ENCODE assay signal across 15 cellular contexts in the genomic region with DNA sequence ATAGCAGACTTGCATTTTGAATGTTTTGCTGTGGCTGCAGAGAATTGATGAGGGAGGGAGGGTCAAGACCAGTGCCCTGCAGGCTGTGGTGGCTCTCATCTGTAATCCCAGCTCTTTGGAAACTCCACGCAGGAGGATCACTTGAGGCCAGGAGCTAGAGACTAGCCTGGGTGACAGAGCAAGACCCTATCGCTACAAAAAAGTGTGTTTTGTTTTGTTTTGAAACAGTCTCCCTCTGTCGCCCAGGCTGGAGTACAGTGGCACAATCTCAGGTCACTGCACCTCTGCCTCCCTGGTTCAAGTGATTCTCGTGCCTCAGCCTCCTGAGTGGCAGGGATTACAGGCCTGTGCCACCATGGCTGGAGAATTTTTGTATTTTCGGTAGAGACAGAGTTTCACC. TPM values are rescaled to one million over a fixed set of nuclear protein-coding genes. Genes with fewer than 3 reads are reported as not detected.
DNase-seq lines count a peak whose midpoint lies in the region; ATAC-seq and TF ChIP-seq lines count a peak whose summit lies in the region.
"Had no signal": no experiment of that assay in that cellular context is flagged by ENCODE, and none has a peak within 500 bp of the region (broad histone marks: within the 10 kb centered on the region; RNA-seq: fewer than 3 reads in every experiment).

No MANE protein-coding gene starts in this region.

- TF ChIP-seq POLR2A in body of pancreas (IDR thresholded peaks at IDR 0.05) = no peak

- H3K4me1 ChIP-seq in OCI-LY7 (ENCODE audit: insufficient read depth, low read length, poor library complexity, severe bottlenecking) (peaks cover 78% of the 10 kb centered on the region), body of pancreas (peaks cover 18% of the 10 kb centered on the region)

- H3K4me3 ChIP-seq in OCI-LY7 (ENCODE audit: low read depth, low read length, poor library complexity, severe bottlenecking) = peak overlapping the region; percentile 12
- no peak overlapping the region for H3K4me3 ChIP-seq in body of pancreas

- WGBS in body of pancreas, 2 donors = 80 to 85% methylated on average over 4 to 5 of the region's 5 CpGs

- peaks cover 30% of the 10 kb centered on the region for H3K79me2 ChIP-seq in OCI-LY7 (ENCODE audit: insufficient read depth, low read depth, low read length)

- peak; percentile 49 for DNase-seq in activated effector memory CD4-positive, alpha-beta T cell treated with anti-CD3 and anti-CD28 coated beads, Interleukin-2, amount 50 U/mL, for 16 hours
- no peak for DNase-seq in activated effector memory CD4-positive, alpha-beta T cell treated with Interleukin-2 at 50 U/mL for 16 hours
- DNase-seq in OCI-LY7 (ENCODE audit: low spot score) (peak; percentile 56), mesothelial cell of epicardium (ENCODE audit: low spot score in 2 of 2, unreplicated experiment in 2 of 2) (no peak), body of pancreas (no peak), DMS79 (lab: John Stamatoyannopoulos, UW) (no peak), NCI-H1092 (lab: John Stamatoyannopoulos, UW) (no peak)
- DNase-seq: H7, Kasumi-1, NCI-H1417 treated with DMSO at 0.1 percent for 48 hours, NCI-H2029 treated with DMSO at 0.1 percent for 48 hours, NCI-H510A treated with DMSO at 0.1 percent for 48 hours, OCI-M1 had no signal

- H3K36me3 ChIP-seq in OCI-LY7 (ENCODE audit: insufficient read depth, low read length) (peaks cover 22% of the 10 kb centered on the region), body of pancreas (replicated peaks in 1 of 2; ENCODE audit: insufficient read depth in 1 of 2, low read depth in 2 of 2) (no peaks in the 10 kb centered on the region)

- H3K4me1 Mint-ChIP-seq in mesothelial cell of epicardium = peaks cover 12% of the 10 kb centered on the region

- no peaks in the 10 kb centered on the region for H3K27me3 ChIP-seq in body of pancreas

- H3K27ac Mint-ChIP-seq in mesothelial cell of epicardium = peak overlapping the region; percentile 21

- peak overlapping the region; percentile 60 for H3K4me2 ChIP-seq in OCI-LY7 (ENCODE audit: low read length)

- H3K9me3 ChIP-seq in OCI-LY7 (ENCODE audit: low read length) = no peaks in the 10 kb centered on the region
- no peaks in the 10 kb centered on the region for H3K9me3 ChIP-seq in body of pancreas

- ATAC-seq in body of pancreas (no peak), GM18868 (IDR thresholded peaks at IDR 0.05; ENCODE audit: unreplicated experiment) (no peak)

- BruUV-seq in OCI-LY7 (replicated peaks; lab: Mats Ljungman, UMichigan) = no TSS peak

- 0 out of 2 replicates have a peak, but pooled peaks have one; percentile 29 for TF ChIP-seq CTCF in OCI-LY7 (conservative IDR thresholded peaks at IDR 0.05; ENCODE audit: low read length)
- no peak for TF ChIP-seq CTCF in mesothelial cell of epicardium (IDR thresholded peaks at IDR 0.05; ENCODE audit: unreplicated experiment)
- TF ChIP-seq CTCF in body of pancreas (IDR thresholded peaks at IDR 0.05) = no peak

- H3K4me3 Mint-ChIP-seq in mesothelial cell of epicardium = no peak overlapping the region

- no peaks in the 10 kb centered on the region for H3K27me3 Mint-ChIP-seq in mesothelial cell of epicardium (ENCODE audit: low read depth)

- H3K9me3 Mint-ChIP-seq in mesothelial cell of epicardium = no peaks in the 10 kb centered on the region

- no peaks in the 10 kb centered on the region for H3K36me3 Mint-ChIP-seq in mesothelial cell of epicardium

- no peak overlapping the region for H2AFZ ChIP-seq in OCI-LY7 (ENCODE audit: low read length)

- no peaks in the 10 kb centered on the region for H3K9me2 ChIP-seq in OCI-LY7 (ENCODE audit: insufficient read depth, low read length)

- H3K27ac ChIP-seq in OCI-LY7 (ENCODE audit: low read depth, low read length, poor library complexity, severe bottlenecking) (peak overlapping the region; percentile 99), body of pancreas (no peak overlapping the region)
- H3K27ac ChIP-seq: 22Rv1 had no signal

- POLR2A ChIA-PET in OCI-LY7 (lab: Charles Lee) = interaction anchor here (0.5 to 0.6 kb wide), 3 partner anchors 16 to 184 kb away, joined by 3 to 5 read pairs (median 3); no protein-coding TSS in a partner anchor

- CTCF ChIA-PET in OCI-LY7 (lab: Charles Lee; ENCODE audit: unreplicated experiment) = no interaction called here

- H4K20me1 ChIP-seq in OCI-LY7 (ENCODE audit: insufficient read depth, low read length) = peaks cover 1% of the 10 kb centered on the region; the same call in 1 of the 2 replicates

- intact Hi-C loops in OCI-LY7 (cut with micrococcal nuclease; ENCODE audit: unreplicated experiment) (loop anchor here (5.0 to 10.0 kb wide), 4 partner anchors 71 to 826 kb away; a partner anchor contains a TSS), body of pancreas (cut with DNase I) (no loop called here)

RNA-seq across cellular contexts. Expression of a gene that starts 1.9 kb away (rescaled TPM):
- total RNA-seq in OCI-LY7 (2014; rRNA removed; shearing (Covaris generic)) = 115 and 124 TPM in 2 replicates
- 216 and 222 TPM in 2 replicates for total RNA-seq in OCI-LY7 (2022)
- 81.5 to 86.9 TPM (median 84.1 TPM) in 3 replicates for total RNA-seq in mesothelial cell of epicardium
- 10 to 100 TPM; 26.7 to 29.3 TPM for total RNA-seq in body of pancreas

Comparison
In these comparisons a context has a peak if more than half of its experiments do, and no peak if none do; other contexts are left out.
1. DNase-seq: peak in activated effector memory CD4-positive, alpha-beta T cell treated with anti-CD3 and anti-CD28 coated beads, Interleukin-2, amount 50 U/mL, for 16 hours (single experiment) and OCI-LY7 (single experiment); none in activated effector memory CD4-positive, alpha-beta T cell treated with Interleukin-2 at 50 U/mL for 16 hours (single experiment), mesothelial cell of epicardium (0 of 2), body of pancreas (0 of 4), DMS79 (single experiment) and NCI-H1092 (single experiment).